In the genomic region with DNA sequence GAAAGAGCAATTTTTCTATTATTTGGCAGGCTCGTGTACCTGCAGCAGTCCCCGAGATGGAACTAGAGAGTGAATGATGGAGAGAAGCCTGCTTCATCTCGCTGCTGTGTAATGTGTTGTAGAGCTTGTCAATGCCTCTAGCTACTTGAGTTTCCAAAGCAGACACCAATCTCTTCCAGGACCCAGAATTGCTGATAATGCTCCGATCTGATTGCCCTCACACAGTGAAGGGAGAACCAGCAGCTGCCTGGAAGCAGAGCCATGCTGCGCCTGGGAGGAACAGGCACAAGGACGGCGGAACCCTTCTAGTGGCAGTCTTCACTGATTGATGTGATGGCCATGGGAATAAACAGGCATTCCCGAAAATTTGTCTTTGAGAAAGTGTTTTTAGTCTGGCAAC, we compare ENCODE assay signal across 15 cellular contexts.
"Had no signal": no experiment of that assay in that cellular context is flagged by ENCODE, and none has a peak within 500 bp of the region (broad histone marks: within the 10 kb centered on the region; RNA-seq: fewer than 3 reads in every experiment).

No MANE protein-coding gene starts in this region.

- H3K27ac ChIP-seq: esophagus muscularis mucosa, upper lobe of left lung, VCaP had no signal

- H3K4me3 ChIP-seq: esophagus muscularis mucosa, upper lobe of left lung had no signal

- H3K9me3 ChIP-seq: upper lobe of left lung had no signal

- H3K4me1 ChIP-seq: upper lobe of left lung had no signal

- H3K27me3 ChIP-seq: esophagus muscularis mucosa, upper lobe of left lung had no signal

- DNase-seq: activated CD8-positive, alpha-beta memory T cell treated with anti-CD3 and anti-CD28 coated beads, Interleukin-2, amount 50 U/mL, for 4 hours; activated CD8-positive, alpha-beta T cell treated with anti-CD3 and anti-CD28 coated beads for 36 hours; activated gamma-delta T cell treated with Interleukin-2 at 50 U/mL for 16 hours; activated naive CD8-positive, alpha-beta T cell treated with anti-CD3 and anti-CD28 coated beads for 36 hours; activated T-cell treated with anti-CD3 and anti-CD28 coated beads, Interleukin-2, amount 50 U/mL, for 72 hours; anterior cingulate cortex; glutamatergic neuron; immature natural killer cell; left cardiac atrium; nephron progenitor cell; stimulated activated CD4-positive, alpha-beta T cell treated with anti-CD3 and anti-CD28 coated beads, Interleukin-2, amount 100 ng/mL, for 24 hours; stimulated activated naive B cell treated with anti-CD40 and anti-IgM and Interleukin-4, amounts not matched to agents 10 μg/mL and 1 μg/mL and 100 μg/mL, for 72 hours; upper lobe of left lung had no signal

- H3K36me3 ChIP-seq: esophagus muscularis mucosa, upper lobe of left lung had no signal
